ENCODE assay signal across 1 cellular context in genomic region chr3:122515856-122516255, GRCh38.
TF ChIP-seq lines count a peak whose summit lies in the region.

No MANE protein-coding gene starts in this region.

TF ChIP-seq in A549, 52 proteins besides CTCF, POLR2A, EP300 and RAD21:
- peak; percentile 32 for TF ChIP-seq MAFK (IDR thresholded peaks at IDR 0.05; ENCODE audit: partially characterized antibody)
- TF ChIP-seq MAZ (IDR thresholded peaks at IDR 0.05; ENCODE audit: borderline replicate concordance, low read depth, low read length): no peak
